16 cellular contexts compared by ENCODE assay signal in the genomic region with DNA sequence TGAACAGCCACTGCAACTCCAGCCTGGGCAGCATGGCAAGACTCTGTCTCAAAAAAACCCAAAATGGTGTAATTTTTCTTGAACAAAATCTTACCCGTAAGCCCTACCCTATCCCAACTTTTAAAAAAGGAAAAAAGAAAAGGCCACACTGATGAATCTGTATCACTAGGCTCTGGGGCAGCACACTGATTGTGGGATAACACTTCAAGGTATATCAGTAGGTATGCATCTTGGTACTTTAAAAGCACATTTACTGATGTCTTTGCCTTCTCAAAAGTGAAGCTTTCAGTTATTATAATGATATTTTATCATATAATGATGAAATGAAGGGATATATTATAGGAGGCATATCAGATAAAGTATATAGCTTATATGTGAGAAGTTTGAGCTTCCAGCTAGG. TPM values are rescaled to one million over a fixed set of nuclear protein-coding genes. Genes with fewer than 3 reads are reported as not detected.
DNase-seq lines count a peak whose midpoint lies in the region; ATAC-seq and TF ChIP-seq lines count a peak whose summit lies in the region.
"Had no signal": no experiment of that assay in that cellular context is flagged by ENCODE, and none has a peak within 500 bp of the region (broad histone marks: within the 10 kb centered on the region; RNA-seq: fewer than 3 reads in every experiment).

No MANE protein-coding gene starts in this region.

- H3K4me3 ChIP-seq in liver (ENCODE audit: low read depth in 1 of 3, low read length in 3 of 3): peak overlapping the region in 2 of 3 donors; percentile 40 to 52
- H3K4me3 ChIP-seq in right lobe of liver: no peak overlapping the region
- H3K4me3 ChIP-seq in smooth muscle cell: peak overlapping the region; percentile 3
- H3K4me3 ChIP-seq: A549; BLaER1 treated with 17β-estradiol and CSF1 and Interleukin-3, amounts not matched to agents 10 nM and 100 nM had no signal

- H2AFZ ChIP-seq in smooth muscle cell (ENCODE audit: low read depth): no peak overlapping the region

- H3K27ac ChIP-seq in liver (ENCODE audit: low read depth in 1 of 2, low read length in 2 of 2): no peak overlapping the region
- H3K27ac ChIP-seq in right lobe of liver: no peak overlapping the region
- H3K27ac ChIP-seq in smooth muscle cell (ENCODE audit: low read depth): no peak overlapping the region
- H3K27ac ChIP-seq: 22Rv1; A549; BLaER1 treated with 17β-estradiol and CSF1 and Interleukin-3, amounts not matched to agents 10 nM and 100 nM; C4-2B had no signal

- no peak for DNase-seq in right lobe of liver
- no peak for DNase-seq in smooth muscle cell (lab: John Stamatoyannopoulos, UW; ENCODE audit: unreplicated experiment)
- no peak for DNase-seq in SIG-M5 treated with dmso at 0.1 percent for 504 hours (lab: John Stamatoyannopoulos, UW; ENCODE audit: unreplicated experiment)
- no peak for DNase-seq in NCI-H526 treated with DMSO at 0.1 percent for 48 hours (lab: John Stamatoyannopoulos, UW)
- DNase-seq: AML-193; Caco-2; Calu3; CD4-positive, alpha-beta T cell; CD8-positive, alpha-beta T cell; DMS79 treated with DMSO at 0.1 percent for 48 hours; GF-D8 had no signal

- H3K9me3 ChIP-seq in liver (ENCODE audit: control insufficient read depth in 4 of 4, low read length in 3 of 4): peaks cover 36 to 87% (median 70%) of the 10 kb centered on the region in 4 donors
- H3K9me3 ChIP-seq in right lobe of liver: peaks cover 0 to 31% (median 7%) of the 10 kb centered on the region in 4 donors
- H3K9me3 ChIP-seq in smooth muscle cell (replicated peaks; ENCODE audit: low read depth): peaks cover 69% of the 10 kb centered on the region

- H3K4me1 ChIP-seq in liver (ENCODE audit: control insufficient read depth in 4 of 4, insufficient read depth in 4 of 4, low read length in 3 of 4) (no peaks in the 10 kb centered on the region), right lobe of liver (no peaks in the 10 kb centered on the region), smooth muscle cell (ENCODE audit: low read depth) (no peaks in the 10 kb centered on the region)
- H3K4me1 ChIP-seq: A549; BLaER1 treated with 17β-estradiol and CSF1 and Interleukin-3, amounts not matched to agents 10 nM and 100 nM; Caco-2 had no signal

- H3F3A ChIP-seq in smooth muscle cell (ENCODE audit: low read depth): no peaks in the 10 kb centered on the region

- intact Hi-C loops in right lobe of liver (cut with DNase I): no loop called here

- no peak for TF ChIP-seq RAD21 in liver (IDR thresholded peaks at IDR 0.05)

- no peaks in the 10 kb centered on the region for H3K27me3 ChIP-seq in liver (ENCODE audit: control insufficient read depth in 4 of 4, insufficient read depth in 4 of 4, low read length in 3 of 4)
- H3K27me3 ChIP-seq in right lobe of liver: no peaks in the 10 kb centered on the region
- H3K27me3 ChIP-seq in smooth muscle cell (ENCODE audit: low read depth): no peaks in the 10 kb centered on the region
- H3K27me3 ChIP-seq: BLaER1 treated with 17β-estradiol and CSF1 and Interleukin-3, amounts not matched to agents 10 nM and 100 nM had no signal

- H3K9ac ChIP-seq in liver (ENCODE audit: low read depth in 1 of 2, low read length in 2 of 2) (no peak overlapping the region), smooth muscle cell (ENCODE audit: low read depth) (no peak overlapping the region)
- H3K9ac ChIP-seq: BLaER1 treated with 17β-estradiol and CSF1 and Interleukin-3, amounts not matched to agents 10 nM and 100 nM had no signal

- TF ChIP-seq POLR2A in right lobe of liver (IDR thresholded peaks at IDR 0.05): no peak

- H3K79me2 ChIP-seq in smooth muscle cell (ENCODE audit: low read depth): peaks cover 4% of the 10 kb centered on the region

- TF ChIP-seq CTCF in liver (IDR thresholded peaks at IDR 0.05; ENCODE audit: low read depth, low read length, missing input control) (no peak), right lobe of liver (IDR thresholded peaks at IDR 0.05) (no peak), smooth muscle cell (IDR thresholded peaks at IDR 0.05; ENCODE audit: borderline replicate concordance, insufficient read depth, poor library complexity, severe bottlenecking) (no peak)

- ATAC-seq in right lobe of liver: no peak
- ATAC-seq: A549; CD8-positive, alpha-beta T cell had no signal

- no peak overlapping the region for H3K4me2 ChIP-seq in smooth muscle cell
- H3K4me2 ChIP-seq: A549; BLaER1 treated with 17β-estradiol and CSF1 and Interleukin-3, amounts not matched to agents 10 nM and 100 nM had no signal

- WGBS in liver: 100% methylated on average over 1 of the region's 1 CpG
- 100% methylated on average over 1 of the region's 1 CpG for whole genome bisulfite sequencing in right lobe of liver (ENCODE audit: insufficient coverage, low coverage, low lambda C conversion rate, missing lambda C conversion rate)
- WGBS in smooth muscle cell (ENCODE audit: low lambda C conversion rate): 100% methylated on average over 1 of the region's 1 CpG

- peaks cover 13 to 87% (median 73%) of the 10 kb centered on the region in 4 donors for H3K36me3 ChIP-seq in liver (ENCODE audit: control insufficient read depth in 4 of 4, insufficient read depth in 3 of 4, low read depth in 1 of 4, low read length in 3 of 4)
- peaks cover 0 to 35% (median 11%) of the 10 kb centered on the region in 4 donors for H3K36me3 ChIP-seq in right lobe of liver
- H3K36me3 ChIP-seq in smooth muscle cell (ENCODE audit: low read depth): peaks cover 96% of the 10 kb centered on the region

- no peaks in the 10 kb centered on the region for H4K20me1 ChIP-seq in smooth muscle cell (ENCODE audit: low read depth)
- H4K20me1 ChIP-seq: BLaER1 treated with 17β-estradiol and CSF1 and Interleukin-3, amounts not matched to agents 10 nM and 100 nM had no signal

TF ChIP-seq in liver, 16 proteins besides CTCF, POLR2A, EP300 and RAD21:
- TF ChIP-seq YY1 (IDR thresholded peaks at IDR 0.05): no peak
- no peak for TF ChIP-seq HNF4A (conservative IDR thresholded peaks at IDR 0.05)
- no peak for TF ChIP-seq EGR1 (IDR thresholded peaks at IDR 0.05; ENCODE audit: low read depth in 2 of 2)
- no peak for TF ChIP-seq HNF4G (IDR thresholded peaks at IDR 0.05)
- TF ChIP-seq SP1 (IDR thresholded peaks at IDR 0.05): no peak
- TF ChIP-seq, protein P1, sequence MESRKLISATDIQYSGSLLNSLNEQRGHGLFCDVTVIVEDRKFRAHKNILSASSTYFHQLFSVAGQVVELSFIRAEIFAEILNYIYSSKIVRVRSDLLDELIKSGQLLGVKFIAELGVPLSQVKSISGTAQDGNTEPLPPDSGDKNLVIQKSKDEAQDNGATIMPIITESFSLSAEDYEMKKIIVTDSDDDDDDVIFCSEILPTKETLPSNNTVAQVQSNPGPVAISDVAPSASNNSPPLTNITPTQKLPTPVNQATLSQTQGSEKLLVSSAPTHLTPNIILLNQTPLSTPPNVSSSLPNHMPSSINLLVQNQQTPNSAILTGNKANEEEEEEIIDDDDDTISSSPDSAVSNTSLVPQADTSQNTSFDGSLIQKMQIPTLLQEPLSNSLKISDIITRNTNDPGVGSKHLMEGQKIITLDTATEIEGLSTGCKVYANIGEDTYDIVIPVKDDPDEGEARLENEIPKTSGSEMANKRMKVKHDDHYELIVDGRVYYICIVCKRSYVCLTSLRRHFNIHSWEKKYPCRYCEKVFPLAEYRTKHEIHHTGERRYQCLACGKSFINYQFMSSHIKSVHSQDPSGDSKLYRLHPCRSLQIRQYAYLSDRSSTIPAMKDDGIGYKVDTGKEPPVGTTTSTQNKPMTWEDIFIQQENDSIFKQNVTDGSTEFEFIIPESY (IDR thresholded peaks at IDR 0.05): no peak

RNA-seq across cellular contexts. Expression of a gene that starts 24.3 kb away (rescaled TPM):
- total RNA-seq in liver (1 to 10 TPM; 1.8 to 2.0 TPM), right lobe of liver (1 to 10 TPM in 4 of 6 experiments, under 1 TPM in 2; 0.86 to 1.7 (median 1.1) TPM), smooth muscle cell (6.9 and 7.8 TPM in 2 replicates)
- polyA plus RNA-seq in liver (1 to 10 TPM in 1 of 2 donors, under 1 TPM in 1; 0.47 to 1.5 TPM), smooth muscle cell (2.0 and 2.2 TPM in 2 replicates)
- total RNA-seq: CD8-positive, alpha-beta T cell had no signal

RNA-seq across cellular contexts. Expression of a gene that starts 27.3 kb away (rescaled TPM):
- total RNA-seq in liver (1 to 10 TPM; 2.6 to 5.3 TPM), right lobe of liver (1 to 10 TPM; 1.3 to 2.7 (median 1.9) TPM), smooth muscle cell (0.85 and 5.5 TPM in 2 replicates)
- polyA plus RNA-seq in liver (1 to 10 TPM in 1 of 2 donors, under 1 TPM in 1; 0.96 to 1.7 TPM), smooth muscle cell (1.3 and 1.5 TPM in 2 replicates)

Comparison
In these comparisons a context has a peak if more than half of its experiments do, and no peak if none do; other contexts are left out.
1. H3K4me3 ChIP-seq: peak in liver (2 of 3) and smooth muscle cell (single experiment); none in right lobe of liver (0 of 3).